22 cellular contexts compared by ENCODE assay signal in genomic region chr2:133486706-133487305, GRCh38.
A peak's percentile ranks its signal among the peaks of the same experiment; 100 is the strongest.
DNase-seq lines count a peak whose midpoint lies in the region; ATAC-seq, FAIRE-seq and TF ChIP-seq lines count a peak whose summit lies in the region.
"Had no signal": no experiment of that assay in that cellular context is flagged by ENCODE, and none has a peak within 500 bp of the region (broad histone marks: within the 10 kb centered on the region; RNA-seq: fewer than 3 reads in every experiment).

No MANE protein-coding gene starts in this region.

- H3K4me2 ChIP-seq in GM23338 = no peak overlapping the region
- H3K4me2 ChIP-seq: A549 had no signal

- H3K79me2 ChIP-seq in GM23338 (replicated peaks; ENCODE audit: insufficient read depth) = no peaks in the 10 kb centered on the region

- H3K4me3 Mint-ChIP-seq in neural crest cell (no peak overlapping the region), GM23338 (no peak overlapping the region)
- H3K4me3 Mint-ChIP-seq: activated CD8-positive, alpha-beta T cell treated with anti-CD3 and anti-CD28 coated beads for 36 hours; activated naive CD8-positive, alpha-beta T cell; dendritic cell treated with granulocyte-macrophage colony-stimulating factor and Interleukin-4, amounts not matched to agents 40 ng/mL and 50 ng/mL, for 4 days; naive thymus-derived CD8-positive, alpha-beta T cell; T-helper 17 cell had no signal

- ATAC-seq in GM23338 = no peak
- ATAC-seq: A549; activated CD8-positive, alpha-beta T cell treated with anti-CD3 and anti-CD28 coated beads for 36 hours; K562; left lobe of liver; naive thymus-derived CD8-positive, alpha-beta T cell; T-helper 17 cell had no signal

- no peak for FAIRE-seq in HTR-8/SVneo (lab: Jason Lieb, UNC)
- FAIRE-seq: A549, K562 had no signal

- H3F3A ChIP-seq in GM23338 (replicated peaks; ENCODE audit: low read depth) = no peaks in the 10 kb centered on the region

- no peaks in the 10 kb centered on the region for H3K4me1 ChIP-seq in GM23338 (ENCODE audit: insufficient read depth)
- H3K4me1 ChIP-seq: HAP-1 had no signal

- no peaks in the 10 kb centered on the region for H3K9me2 ChIP-seq in GM23338 (ENCODE audit: insufficient read depth)

- DNase-seq in Ammon's horn (ENCODE audit: low spot score) = peak; percentile 74
- DNase-seq in cerebellar cortex (ENCODE audit: low spot score) = peak; percentile 13
- DNase-seq in hepatic stellate cell (ENCODE audit: low spot score) = peak; percentile 29
- DNase-seq in neural crest cell (ENCODE audit: low read depth, low spot score) = no peak
- DNase-seq in stimulated activated CD4-positive, alpha-beta T cell treated with anti-CD3 and anti-CD28 coated beads, Interleukin-15, amount 100 ng/mL, for 24 hours = no peak
- DNase-seq in GM23338 (ENCODE audit: low spot score) = no peak
- no peak for DNase-seq in activated T-cell treated with anti-CD3 and anti-CD28 coated beads, Interleukin-2, amount 50 U/mL, for 1 hour
- DNase-seq in HTR-8/SVneo (ENCODE audit: insufficient read length, low spot score) = no peak
- DNase-seq: activated CD4-positive, CD25-positive, alpha-beta regulatory T cell treated with anti-CD3 and anti-CD28 coated beads, Interleukin-2, amount 50 U/mL, for 72 hours; activated CD8-positive, alpha-beta T cell treated with anti-CD3 and anti-CD28 coated beads for 36 hours; naive thymus-derived CD8-positive, alpha-beta T cell; NCI-H774; T-helper 17 cell; upper lobe of left lung had no signal

- H2AFZ ChIP-seq in GM23338 = no peak overlapping the region

- no peaks in the 10 kb centered on the region for H3K9me3 Mint-ChIP-seq in neural crest cell
- no peaks in the 10 kb centered on the region for H3K9me3 Mint-ChIP-seq in GM23338
- H3K9me3 Mint-ChIP-seq: activated CD8-positive, alpha-beta T cell treated with anti-CD3 and anti-CD28 coated beads for 36 hours; dendritic cell treated with granulocyte-macrophage colony-stimulating factor and Interleukin-4, amounts not matched to agents 40 ng/mL and 50 ng/mL, for 4 days had no signal

- H3K4me3 ChIP-seq in GM23338 = no peak overlapping the region
- H3K4me3 ChIP-seq: A549, HAP-1, K562, SK-N-MC, upper lobe of left lung had no signal

- TF ChIP-seq CTCF in neural crest cell (conservative IDR thresholded peaks at IDR 0.05) (no peak), GM23338 (conservative IDR thresholded peaks at IDR 0.05; ENCODE audit: low read depth in 2 of 2) (no peak)

- H3K27me3 Mint-ChIP-seq in neural crest cell (ENCODE audit: low read depth) = no peaks in the 10 kb centered on the region
- no peaks in the 10 kb centered on the region for H3K27me3 Mint-ChIP-seq in GM23338 (ENCODE audit: insufficient read depth, low read depth, poor library complexity)
- H3K27me3 Mint-ChIP-seq: activated CD8-positive, alpha-beta T cell treated with anti-CD3 and anti-CD28 coated beads for 36 hours; activated naive CD8-positive, alpha-beta T cell; dendritic cell treated with granulocyte-macrophage colony-stimulating factor and Interleukin-4, amounts not matched to agents 40 ng/mL and 50 ng/mL, for 4 days; T-helper 17 cell had no signal

- H3K27me3 ChIP-seq in GM23338 (ENCODE audit: insufficient read depth) = no peaks in the 10 kb centered on the region
- H3K27me3 ChIP-seq: upper lobe of left lung had no signal

- H3K36me3 ChIP-seq in GM23338 (ENCODE audit: insufficient read depth) = no peaks in the 10 kb centered on the region
- H3K36me3 ChIP-seq: HAP-1, upper lobe of left lung had no signal

- H4K20me1 ChIP-seq in GM23338 (replicated peaks; ENCODE audit: insufficient read depth) = no peaks in the 10 kb centered on the region

- H3K27ac Mint-ChIP-seq in neural crest cell (ENCODE audit: unreplicated experiment) = peak overlapping the region; percentile 28
- no peak overlapping the region for H3K27ac Mint-ChIP-seq in GM23338
- H3K27ac Mint-ChIP-seq: activated CD8-positive, alpha-beta T cell treated with anti-CD3 and anti-CD28 coated beads for 36 hours; activated naive CD8-positive, alpha-beta T cell; dendritic cell treated with granulocyte-macrophage colony-stimulating factor and Interleukin-4, amounts not matched to agents 40 ng/mL and 50 ng/mL, for 4 days; naive thymus-derived CD8-positive, alpha-beta T cell; T-helper 17 cell had no signal

- peaks cover 33% of the 10 kb centered on the region for H3K4me1 Mint-ChIP-seq in neural crest cell
- H3K4me1 Mint-ChIP-seq in GM23338 = no peaks in the 10 kb centered on the region
- H3K4me1 Mint-ChIP-seq: naive thymus-derived CD8-positive, alpha-beta T cell; T-helper 17 cell had no signal

- H3K36me3 Mint-ChIP-seq in neural crest cell (ENCODE audit: low read depth) (peaks cover 5% of the 10 kb centered on the region), GM23338 (ENCODE audit: low read depth) (no peaks in the 10 kb centered on the region)
- H3K36me3 Mint-ChIP-seq: activated naive CD8-positive, alpha-beta T cell; naive thymus-derived CD8-positive, alpha-beta T cell had no signal

- H3K27ac ChIP-seq in GM23338 (ENCODE audit: low read depth) = no peak overlapping the region
- H3K27ac ChIP-seq: A549, RWPE1, SK-N-MC, upper lobe of left lung had no signal

TF ChIP-seq in GM23338, 12 proteins besides CTCF, POLR2A, EP300 and RAD21 (continues in another document):
- no peak for TF ChIP-seq ZNF331 (CRISPR knock-in tag; IDR thresholded peaks at IDR 0.05; ENCODE audit: low read depth)
- TF ChIP-seq STAT1 (IDR thresholded peaks at IDR 0.05; ENCODE audit: unreplicated experiment) = no peak
- TF ChIP-seq REST (IDR thresholded peaks at IDR 0.05; ENCODE audit: unreplicated experiment) = no peak
- no peak for TF ChIP-seq ZNF114 (CRISPR knock-in tag; IDR thresholded peaks at IDR 0.05)
- TF ChIP-seq ETS1 (IDR thresholded peaks at IDR 0.05) = no peak
- TF ChIP-seq NANOG (IDR thresholded peaks at IDR 0.05; ENCODE audit: borderline replicate concordance) = no peak
- TF ChIP-seq POLR2AphosphoS5 (IDR thresholded peaks at IDR 0.05; ENCODE audit: low read depth) = no peak
- TF ChIP-seq CREB1 (CRISPR knock-in tag; IDR thresholded peaks at IDR 0.05; ENCODE audit: low read depth) = no peak
- no peak for TF ChIP-seq EZH2phosphoT487 (IDR thresholded peaks at IDR 0.05; ENCODE audit: unreplicated experiment)
- TF ChIP-seq JUNB (IDR thresholded peaks at IDR 0.05; ENCODE audit: unreplicated experiment) = no peak
- no peak for TF ChIP-seq EZH2 (IDR thresholded peaks at IDR 0.05; ENCODE audit: low read depth, unreplicated experiment)

Comparison
In these comparisons a context has a peak if more than half of its experiments do, and no peak if none do; other contexts are left out.
1. DNase-seq: peak in Ammon's horn (single experiment), cerebellar cortex (single experiment) and hepatic stellate cell (single experiment); none in neural crest cell (single experiment), stimulated activated CD4-positive, alpha-beta T cell treated with anti-CD3 and anti-CD28 coated beads, Interleukin-15, amount 100 ng/mL, for 24 hours (single experiment), GM23338 (single experiment), activated T-cell treated with anti-CD3 and anti-CD28 coated beads, Interleukin-2, amount 50 U/mL, for 1 hour (single experiment) and HTR-8/SVneo (single experiment).